In genomic region chr19:34428549-34429285, GRCh38 we compare ENCODE assay signal across 8 cellular contexts. TPM values are rescaled to one million over a fixed set of nuclear protein-coding genes. Genes with fewer than 3 reads are reported as not detected.
DNase-seq lines count a peak whose midpoint lies in the region; ATAC-seq and TF ChIP-seq lines count a peak whose summit lies in the region.

No MANE protein-coding gene starts in this region.

- H3K9me3 ChIP-seq in esophagus squamous epithelium = no peaks in the 10 kb centered on the region
- no peaks in the 10 kb centered on the region for H3K9me3 ChIP-seq in naive thymus-derived CD4-positive, alpha-beta T cell (ENCODE audit: control insufficient read depth in 2 of 3, low read length in 3 of 3)
- H3K9me3 ChIP-seq in upper lobe of left lung = no peaks in the 10 kb centered on the region

- H3K4me3 Mint-ChIP-seq in IgD-negative memory B cell = peak overlapping the region; percentile 91 to 99 (median 98)
- H3K4me3 Mint-ChIP-seq in naive thymus-derived CD4-positive, alpha-beta T cell = peak overlapping the region; percentile 94 to 99 (median 98)

- TF ChIP-seq CTCF in GM06990 (IDR thresholded peaks at IDR 0.05; ENCODE audit: insufficient read depth, low read length, poor library complexity, severe bottlenecking) (no peak), esophagus squamous epithelium (IDR thresholded peaks at IDR 0.05) (no peak), upper lobe of left lung (IDR thresholded peaks at IDR 0.05) (no peak)

- DNase-seq in GM06990 (ENCODE audit: extremely low read depth, insufficient read length) = no peak
- DNase-seq in activated CD4-positive, alpha-beta T cell treated with anti-CD3 and anti-CD28 coated beads, Interleukin-2, amount 50 U/mL, for 4 hours = peak; percentile 4 to 17
- no peak for DNase-seq in esophagus squamous epithelium (lab: John Stamatoyannopoulos, UW)
- DNase-seq in naive thymus-derived CD4-positive, alpha-beta T cell = peak in 2 of 9 donors; percentile 20 to 34
- DNase-seq in upper lobe of left lung = peak; percentile 31 to 60
- no peak for DNase-seq in DMS153 (lab: John Stamatoyannopoulos, UW)

- intact Hi-C loops in esophagus squamous epithelium (cut with DNase I) = loop anchor here (10.0 kb wide), 1 partner anchor 64 kb away; the partner anchor contains the start of gene GPI
- intact Hi-C loops in naive thymus-derived CD4-positive, alpha-beta T cell (cut with micrococcal nuclease) = loop anchor here (1.0 to 10.0 kb wide), 7 partner anchors 24 to 306 kb away; partner anchors contain the start of genes PDCD2L (in 2 of the 2), LSM14A (in 1 of the 2), SCGB2B2 (in 1 of the 2) and ZNF181 (in 1 of the 2)

- H3K4me1 ChIP-seq in esophagus squamous epithelium (peaks cover 11 to 51% (median 21%) of the 10 kb centered on the region in 3 donors), upper lobe of left lung (peaks cover 20 to 37% (median 30%) of the 10 kb centered on the region in 4 donors)
- peaks cover 12 to 13% of the 10 kb centered on the region in 2 donors for H3K4me1 ChIP-seq in naive thymus-derived CD4-positive, alpha-beta T cell (ENCODE audit: control insufficient read depth in 2 of 2, insufficient read depth in 2 of 2, low read length in 2 of 2)

- H3K36me3 ChIP-seq in GM06990 (ENCODE audit: control insufficient read depth, insufficient read depth, low read length) = peaks cover 1% of the 10 kb centered on the region
- peaks cover 0 to 30% (median 0%) of the 10 kb centered on the region in 3 donors for H3K36me3 ChIP-seq in esophagus squamous epithelium
- peaks cover 0 to 28% (median 0%) of the 10 kb centered on the region in 3 experiments for H3K36me3 ChIP-seq in naive thymus-derived CD4-positive, alpha-beta T cell (ENCODE audit: control insufficient read depth in 2 of 3, insufficient read depth in 3 of 3, low read length in 3 of 3)
- H3K36me3 ChIP-seq in upper lobe of left lung = peaks cover 0 to 13% (median 4%) of the 10 kb centered on the region in 4 donors

- H3K27me3 ChIP-seq in GM06990 (replicated peaks; ENCODE audit: control insufficient read depth, insufficient read depth, low read length) = no peaks in the 10 kb centered on the region
- no peaks in the 10 kb centered on the region for H3K27me3 ChIP-seq in esophagus squamous epithelium
- no peaks in the 10 kb centered on the region for H3K27me3 ChIP-seq in naive thymus-derived CD4-positive, alpha-beta T cell (ENCODE audit: control insufficient read depth in 2 of 2, insufficient read depth in 2 of 2, low read length in 2 of 2)
- H3K27me3 ChIP-seq in upper lobe of left lung = no peaks in the 10 kb centered on the region

- H3K9me3 Mint-ChIP-seq in IgD-negative memory B cell = no peaks in the 10 kb centered on the region
- H3K9me3 Mint-ChIP-seq in naive thymus-derived CD4-positive, alpha-beta T cell = no peaks in the 10 kb centered on the region

- peaks cover 13 to 26% (median 24%) of the 10 kb centered on the region in 3 donors for H3K4me1 Mint-ChIP-seq in IgD-negative memory B cell
- peaks cover 24 to 52% (median 43%) of the 10 kb centered on the region in 7 donors for H3K4me1 Mint-ChIP-seq in naive thymus-derived CD4-positive, alpha-beta T cell

- 0% methylated on average over 9 of the region's 68 CpGs for WGBS in esophagus squamous epithelium, 2 donors
- 0% methylated on average over 5 to 54 of the region's 68 CpGs for whole genome bisulfite sequencing in upper lobe of left lung, 2 donors

- TF ChIP-seq POLR2A in esophagus squamous epithelium (IDR thresholded peaks at IDR 0.05) (no peak), upper lobe of left lung (IDR thresholded peaks at IDR 0.05) (peak in 1 of 4 donors; percentile 8)

- POLR2A ChIA-PET in naive thymus-derived CD4-positive, alpha-beta T cell (lab: Charles Lee) = interaction anchor here (0.5 to 1.5 kb wide), 10 partner anchors 17 to 565 kb away, joined by 3 to 10 read pairs (median 5); partner anchors contain the start of genes GPI and LSM14A

- peaks cover 2% of the 10 kb centered on the region for H3K36me3 Mint-ChIP-seq in IgD-negative memory B cell
- peaks cover 4 to 19% (median 12%) of the 10 kb centered on the region in 5 donors for H3K36me3 Mint-ChIP-seq in naive thymus-derived CD4-positive, alpha-beta T cell

- ATAC-seq in GM21576 (IDR thresholded peaks at IDR 0.05; ENCODE audit: unreplicated experiment) = peak; percentile 44
- ATAC-seq in naive thymus-derived CD4-positive, alpha-beta T cell = peak; percentile 55
- peak; percentile 50 to 89 for ATAC-seq in upper lobe of left lung (ENCODE audit: low FRiP score in 2 of 2)

- peak overlapping the region; percentile 83 to 97 (median 96) for H3K27ac Mint-ChIP-seq in IgD-negative memory B cell
- H3K27ac Mint-ChIP-seq in naive thymus-derived CD4-positive, alpha-beta T cell = peak overlapping the region; percentile 84 to 97 (median 94)

- no peak for TF ChIP-seq EP300 in upper lobe of left lung (IDR thresholded peaks at IDR 0.05)

- H3K27ac ChIP-seq in esophagus squamous epithelium (peak overlapping the region; percentile 92 to 94 (median 93)), upper lobe of left lung (peak overlapping the region; percentile 90 to 97 (median 92))
- peak overlapping the region; percentile 96 for H3K27ac ChIP-seq in naive thymus-derived CD4-positive, alpha-beta T cell (ENCODE audit: low read depth, low read length)

- CTCF ChIA-PET in naive thymus-derived CD4-positive, alpha-beta T cell (lab: Charles Lee) = no interaction called here

- H3K4me3 ChIP-seq in GM06990 (replicated peaks; ENCODE audit: low read depth, low read length) (peak overlapping the region; percentile 80), esophagus squamous epithelium (peak overlapping the region; percentile 83 to 94 (median 90)), upper lobe of left lung (peak overlapping the region; percentile 78 to 100 (median 88))
- peak overlapping the region; percentile 95 for H3K4me3 ChIP-seq in naive thymus-derived CD4-positive, alpha-beta T cell (ENCODE audit: low read length)

- H3K27me3 Mint-ChIP-seq in IgD-negative memory B cell = no peaks in the 10 kb centered on the region
- H3K27me3 Mint-ChIP-seq in naive thymus-derived CD4-positive, alpha-beta T cell = no peaks in the 10 kb centered on the region

RNA-seq across cellular contexts. Expression of gene UBA2, which starts 0.5 kb away (rescaled TPM):
- 65.1 TPM for polyA plus RNA-seq in IgD-negative memory B cell
- total RNA-seq in esophagus squamous epithelium = 100 to 1,000 TPM in 1 of 4 donors, 10 to 100 TPM in 3; 35.5 to 116 (median 82.1) TPM
- total RNA-seq in naive thymus-derived CD4-positive, alpha-beta T cell = 100 to 1,000 TPM in 1 of 5 experiments, 10 to 100 TPM in 4; 71.1 to 113 (median 82.4) TPM
- 100 to 1,000 TPM; 112 to 131 TPM for polyA plus RNA-seq in naive thymus-derived CD4-positive, alpha-beta T cell
- total RNA-seq in upper lobe of left lung = 100 to 1,000 TPM in 1 of 6 donors, 10 to 100 TPM in 5; 40.3 to 107 (median 61.3) TPM

RNA-seq across cellular contexts. Expression of gene PDCD2L, which starts 24.5 kb away (rescaled TPM):
- 18.6 TPM for polyA plus RNA-seq in IgD-negative memory B cell
- total RNA-seq in esophagus squamous epithelium (10 to 100 TPM in 1 of 4 donors, 1 to 10 TPM in 3; 7.9 to 15.1 (median 9.1) TPM), upper lobe of left lung (10 to 100 TPM in 3 of 6 donors, 1 to 10 TPM in 3; 3.2 to 35.6 (median 9.5) TPM)
- total RNA-seq in naive thymus-derived CD4-positive, alpha-beta T cell = 10 to 100 TPM in 3 of 5 experiments, 1 to 10 TPM in 2; 4.9 to 14.5 (median 12.1) TPM
- polyA plus RNA-seq in naive thymus-derived CD4-positive, alpha-beta T cell = 10 to 100 TPM; 18.9 to 23.3 TPM

RNA-seq across cellular contexts. Expression of gene WTIP, which starts 52.8 kb away (rescaled TPM):
- polyA plus RNA-seq in IgD-negative memory B cell = not detected
- total RNA-seq in esophagus squamous epithelium = 1 to 10 TPM in 3 of 4 donors, under 1 TPM in 1; 0.49 to 9.3 (median 2.4) TPM
- under 1 TPM; 0.08 to 0.77 (median 0.22) TPM for total RNA-seq in naive thymus-derived CD4-positive, alpha-beta T cell
- not detected for polyA plus RNA-seq in naive thymus-derived CD4-positive, alpha-beta T cell
- total RNA-seq in upper lobe of left lung = 10 to 100 TPM; 18.7 to 93.3 (median 56.9) TPM

Comparison
In these comparisons a context has a peak if more than half of its experiments do, and no peak if none do; other contexts are left out.
1. DNase-seq: peak in activated CD4-positive, alpha-beta T cell treated with anti-CD3 and anti-CD28 coated beads, Interleukin-2, amount 50 U/mL, for 4 hours (2 of 2) and upper lobe of left lung (2 of 2); none in GM06990 (single experiment), esophagus squamous epithelium (single experiment) and DMS153 (single experiment).
2. Peak in every context shown above with its lines, with median percentiles within 50 percentile points of each other: H3K4me3 ChIP-seq, ATAC-seq and H3K27ac ChIP-seq.